Comparison of ENCODE assay signal across 22 cellular contexts in the genomic region with DNA sequence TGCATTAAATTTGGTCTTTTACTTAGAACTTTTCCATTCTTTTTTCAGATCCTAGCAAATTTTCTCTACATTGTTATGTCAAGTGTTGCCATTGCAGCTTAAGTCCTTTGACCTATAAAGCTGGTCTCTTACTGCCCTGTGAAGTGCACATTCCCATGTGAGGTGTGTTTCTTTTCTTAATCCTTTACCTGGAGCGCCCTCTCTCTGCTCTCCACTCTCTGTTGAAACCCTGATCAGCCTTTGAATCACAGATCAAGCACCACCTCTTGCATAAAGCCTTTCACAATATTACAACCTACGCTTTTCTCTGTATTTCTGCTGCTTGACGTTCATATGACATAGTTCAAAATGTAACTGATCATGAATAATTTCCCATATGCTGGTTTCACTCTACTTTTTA.
DNase-seq lines count a peak whose midpoint lies in the region; ATAC-seq and TF ChIP-seq lines count a peak whose summit lies in the region.
"Had no signal": no experiment of that assay in that cellular context is flagged by ENCODE, and none has a peak within 500 bp of the region (broad histone marks: within the 10 kb centered on the region; RNA-seq: fewer than 3 reads in every experiment).

No MANE protein-coding gene starts in this region.

- no peak overlapping the region for H3K27ac ChIP-seq in breast epithelium
- no peak overlapping the region for H3K27ac ChIP-seq in coronary artery
- no peak overlapping the region for H3K27ac ChIP-seq in transverse colon
- H3K27ac ChIP-seq: esophagus squamous epithelium, heart right ventricle, uterus had no signal

- peak; percentile 34 for DNase-seq in MCF 10A (ENCODE audit: unreplicated experiment)
- DNase-seq in breast epithelium (ENCODE audit: low spot score in 2 of 2): no peak
- peak; percentile 17 for DNase-seq in NCI-H69 (lab: John Stamatoyannopoulos, UW)
- DNase-seq in iPS-NIHi11 (ENCODE audit: low spot score): peak; percentile 29
- DNase-seq in renal cortical epithelial cell (ENCODE audit: low read depth): peak; percentile 30
- DNase-seq in coronary artery (ENCODE audit: low spot score): no peak
- no peak for DNase-seq in transverse colon
- DNase-seq: activated CD4-positive, alpha-beta T cell treated with anti-CD3 and anti-CD28 coated beads for 1 hour; activated naive CD4-positive, alpha-beta T cell treated with anti-CD3 and anti-CD28 coated beads, Interleukin-2, amount 10 ng/mL, durations not matched to agents 7 days and 5 days; CD8-positive, alpha-beta T cell; esophagus squamous epithelium; GF-D8; heart right ventricle; left colon; NCI-H1930; NCI-H526 treated with DMSO at 0.1 percent for 48 hours; RPMI8226; stimulated activated CD4-positive, alpha-beta T cell treated with anti-CD3 and anti-CD28 coated beads, Interleukin-12 subunit alpha, Interleukin-12 subunit beta, amount 100 ng/mL, for 4 hours; uterus had no signal

- ATAC-seq in GM19452 (IDR thresholded peaks at IDR 0.05; ENCODE audit: unreplicated experiment): no peak
- ATAC-seq: CD8-positive, alpha-beta T cell; heart right ventricle; left colon had no signal

- 46 to 52% methylated on average over 3 of the region's 3 CpGs for WGBS in transverse colon (ENCODE audit: low coverage in 1 of 2), 2 donors

- in situ Hi-C loops in transverse colon (cut with MboI; ENCODE audit: low pct_ligation_motif_present in 1 of 4, low pct_unique_long_range_greater_than_20kb in 1 of 4, low sequenced_read_pairs in 3 of 4): no loop called here

- BruUV-seq in MCF 10A (replicated peaks; lab: Mats Ljungman, UMichigan): no TSS peak

- CTCF ChIA-PET in MCF 10A (lab: Yijun Ruan, JAX): interaction anchor here (0.6 kb wide), 1 partner anchor 19 kb away, joined by 3 read pairs; no protein-coding TSS in a partner anchor

- POLR2A ChIA-PET in MCF 10A (lab: Yijun Ruan, JAX): no interaction called here

- TF ChIP-seq POLR2A in breast epithelium (IDR thresholded peaks at IDR 0.05) (no peak), transverse colon (IDR thresholded peaks at IDR 0.05) (no peak)

- TF ChIP-seq CTCF in MCF 10A (IDR thresholded peaks at IDR 0.05; ENCODE audit: unreplicated experiment) (no peak), breast epithelium (IDR thresholded peaks at IDR 0.05) (no peak), coronary artery (IDR thresholded peaks at IDR 0.05) (no peak), transverse colon (IDR thresholded peaks at IDR 0.05) (no peak)

- H3K36me3 ChIP-seq in breast epithelium (no peaks in the 10 kb centered on the region), transverse colon (no peaks in the 10 kb centered on the region)
- H3K36me3 ChIP-seq: esophagus squamous epithelium, uterus had no signal

- H3K36me3 Mint-ChIP-seq in MCF 10A (ENCODE audit: insufficient read depth, unreplicated experiment): no peaks in the 10 kb centered on the region
- H3K36me3 Mint-ChIP-seq: activated naive CD4-positive, alpha-beta T cell treated with anti-CD3 and anti-CD28 coated beads, Interleukin-2, amount 10 ng/mL, durations not matched to agents 7 days and 5 days; CD8-positive, alpha-beta T cell had no signal

- H3K27ac Mint-ChIP-seq in MCF 10A (ENCODE audit: low read depth, unreplicated experiment): no peak overlapping the region
- H3K27ac Mint-ChIP-seq: activated naive CD4-positive, alpha-beta T cell treated with anti-CD3 and anti-CD28 coated beads, Interleukin-2, amount 10 ng/mL, durations not matched to agents 7 days and 5 days; CD8-positive, alpha-beta T cell; stimulated activated naive CD8-positive, alpha-beta T cell treated with anti-CD3 and anti-CD28 coated beads, Interleukin-15, Interleukin-2, amounts not matched to agents 100 ng/mL and 50 ng/mL, for 24 hours; T-helper 1 cell treated with Interleukin-12 subunit alpha and Interleukin-12 subunit beta and Interleukin-4 antibody, amounts not matched to agents 30 μg/mL and 1 μg/mL, for 36 hours had no signal

- no peak overlapping the region for H3K4me3 ChIP-seq in breast epithelium
- no peak overlapping the region for H3K4me3 ChIP-seq in coronary artery
- H3K4me3 ChIP-seq in transverse colon: no peak overlapping the region
- H3K4me3 ChIP-seq: esophagus squamous epithelium, heart right ventricle, uterus had no signal

- H3K4me1 Mint-ChIP-seq in MCF 10A (ENCODE audit: insufficient read depth, unreplicated experiment): no peaks in the 10 kb centered on the region
- H3K4me1 Mint-ChIP-seq: activated naive CD4-positive, alpha-beta T cell treated with anti-CD3 and anti-CD28 coated beads, Interleukin-2, amount 10 ng/mL, durations not matched to agents 7 days and 5 days had no signal

- H3K9me3 ChIP-seq in breast epithelium (no peaks in the 10 kb centered on the region), transverse colon (no peaks in the 10 kb centered on the region)
- H3K9me3 ChIP-seq: esophagus squamous epithelium, heart right ventricle, uterus had no signal

- H3K27me3 ChIP-seq in breast epithelium (no peaks in the 10 kb centered on the region), transverse colon (no peaks in the 10 kb centered on the region)
- H3K27me3 ChIP-seq: esophagus squamous epithelium, heart right ventricle, uterus had no signal

- no peaks in the 10 kb centered on the region for H3K4me1 ChIP-seq in breast epithelium
- H3K4me1 ChIP-seq in transverse colon: no peaks in the 10 kb centered on the region
- H3K4me1 ChIP-seq: esophagus squamous epithelium, heart right ventricle, uterus had no signal

- intact Hi-C loops in MCF 10A (cut with micrococcal nuclease): no loop called here
- intact Hi-C loops in breast epithelium (cut with DNase I; ENCODE audit: low total_unique reads): no loop called here
- intact Hi-C loops in transverse colon (cut with DNase I; ENCODE audit: low total_unique reads): no loop called here

- H3K9me3 Mint-ChIP-seq in MCF 10A (ENCODE audit: unreplicated experiment): no peaks in the 10 kb centered on the region
- H3K9me3 Mint-ChIP-seq: activated naive CD4-positive, alpha-beta T cell treated with anti-CD3 and anti-CD28 coated beads, Interleukin-2, amount 10 ng/mL, durations not matched to agents 7 days and 5 days; stimulated activated naive CD8-positive, alpha-beta T cell treated with anti-CD3 and anti-CD28 coated beads, Interleukin-15, Interleukin-2, amounts not matched to agents 100 ng/mL and 50 ng/mL, for 24 hours; T-helper 1 cell treated with Interleukin-12 subunit alpha and Interleukin-12 subunit beta and Interleukin-4 antibody, amounts not matched to agents 30 μg/mL and 1 μg/mL, for 36 hours had no signal

- no peak overlapping the region for H3K4me3 Mint-ChIP-seq in MCF 10A (ENCODE audit: unreplicated experiment)
- H3K4me3 Mint-ChIP-seq: activated naive CD4-positive, alpha-beta T cell treated with anti-CD3 and anti-CD28 coated beads, Interleukin-2, amount 10 ng/mL, durations not matched to agents 7 days and 5 days; CD8-positive, alpha-beta T cell; stimulated activated naive CD8-positive, alpha-beta T cell treated with anti-CD3 and anti-CD28 coated beads, Interleukin-15, Interleukin-2, amounts not matched to agents 100 ng/mL and 50 ng/mL, for 24 hours; T-helper 1 cell treated with Interleukin-12 subunit alpha and Interleukin-12 subunit beta and Interleukin-4 antibody, amounts not matched to agents 30 μg/mL and 1 μg/mL, for 36 hours had no signal

- H3K27me3 Mint-ChIP-seq in MCF 10A (ENCODE audit: insufficient read depth, unreplicated experiment): peaks cover 76% of the 10 kb centered on the region
- H3K27me3 Mint-ChIP-seq: activated naive CD4-positive, alpha-beta T cell treated with anti-CD3 and anti-CD28 coated beads, Interleukin-2, amount 10 ng/mL, durations not matched to agents 7 days and 5 days; stimulated activated naive CD8-positive, alpha-beta T cell treated with anti-CD3 and anti-CD28 coated beads, Interleukin-15, Interleukin-2, amounts not matched to agents 100 ng/mL and 50 ng/mL, for 24 hours had no signal

- no peak for TF ChIP-seq EP300 in transverse colon (IDR thresholded peaks at IDR 0.05; ENCODE audit: low read depth)

Comparison
In these comparisons a context has a peak if more than half of its experiments do, and no peak if none do; other contexts are left out.
1. DNase-seq: peak in MCF 10A (single experiment), NCI-H69 (single experiment), iPS-NIHi11 (single experiment) and renal cortical epithelial cell (single experiment); none in breast epithelium (0 of 2), coronary artery (single experiment) and transverse colon (single experiment).